10 cellular contexts compared by ENCODE assay signal in the genomic region with DNA sequence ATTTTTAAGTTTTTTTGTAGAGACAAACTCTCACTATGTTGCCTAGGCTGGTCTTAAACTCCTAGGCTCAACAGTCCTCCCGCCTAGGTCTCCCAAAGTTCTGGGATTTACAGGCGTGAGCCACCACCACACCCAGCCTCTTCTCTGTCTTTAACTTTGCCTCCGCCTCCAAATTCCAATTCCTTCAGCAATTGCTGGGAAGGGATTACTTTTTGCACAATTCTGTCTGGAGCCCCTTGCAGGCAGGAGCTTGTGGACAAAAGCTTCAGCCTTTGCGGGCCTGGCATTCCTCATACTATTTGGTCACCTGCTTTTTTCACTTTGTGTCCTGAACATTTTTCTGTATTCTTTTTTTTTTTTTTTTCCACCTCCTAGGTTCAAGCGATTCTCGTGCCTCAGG. TPM values are rescaled to one million over a fixed set of nuclear protein-coding genes. Genes with fewer than 3 reads are reported as not detected.
DNase-seq lines count a peak whose midpoint lies in the region; ATAC-seq and TF ChIP-seq lines count a peak whose summit lies in the region.
"Had no signal": no experiment of that assay in that cellular context is flagged by ENCODE, and none has a peak within 500 bp of the region (broad histone marks: within the 10 kb centered on the region; RNA-seq: fewer than 3 reads in every experiment).

No MANE protein-coding gene starts in this region.

- H3K27me3 ChIP-seq in CD4-positive, CD25-positive, alpha-beta regulatory T cell (ENCODE audit: control insufficient read depth, insufficient read depth, low read length) = no peaks in the 10 kb centered on the region
- H3K27me3 ChIP-seq in KMS-11 (ENCODE audit: insufficient read depth, low read depth) (no peaks in the 10 kb centered on the region), dorsolateral prefrontal cortex (no peaks in the 10 kb centered on the region), neural progenitor cell (no peaks in the 10 kb centered on the region)

- no peak overlapping the region for H2AFZ ChIP-seq in KMS-11 (ENCODE audit: low read depth)
- no peak overlapping the region for H2AFZ ChIP-seq in neural progenitor cell (replicated peaks)

- no peaks in the 10 kb centered on the region for H4K20me1 ChIP-seq in KMS-11 (ENCODE audit: insufficient read depth)
- no peaks in the 10 kb centered on the region for H4K20me1 ChIP-seq in neural progenitor cell (ENCODE audit: low read depth)

- peak overlapping the region; percentile 95 for H3K27ac ChIP-seq in CD4-positive, CD25-positive, alpha-beta regulatory T cell (ENCODE audit: insufficient read depth, low read length, poor library complexity, severe bottlenecking)
- peak overlapping the region; percentile 96 for H3K27ac ChIP-seq in KMS-11
- peak overlapping the region in 34 of 59 donors; percentile 0 to 81 (median 57) for H3K27ac ChIP-seq in dorsolateral prefrontal cortex
- no peak overlapping the region for H3K27ac ChIP-seq in neural progenitor cell

- H3K9me3 ChIP-seq in CD4-positive, CD25-positive, alpha-beta regulatory T cell (ENCODE audit: control insufficient read depth in 2 of 2, low read length in 2 of 2) = no peaks in the 10 kb centered on the region
- no peaks in the 10 kb centered on the region for H3K9me3 ChIP-seq in neural progenitor cell (ENCODE audit: low read depth)

- no peak for DNase-seq in CD4-positive, CD25-positive, alpha-beta regulatory T cell
- DNase-seq in dorsolateral prefrontal cortex (no peak), neural progenitor cell (ENCODE audit: low spot score) (peak; percentile 57), head of caudate nucleus (no peak), NCI-H1417 treated with DMSO at 0.1 percent for 48 hours (lab: John Stamatoyannopoulos, UW) (no peak)
- DNase-seq: DMS 273 treated with DMSO at 0.1 percent for 48 hours, NCI-H1048 had no signal

- H3K79me2 ChIP-seq in KMS-11 (ENCODE audit: insufficient read depth, low read depth) (peaks cover 41% of the 10 kb centered on the region; the same call in 1 of the 2 replicates), neural progenitor cell (ENCODE audit: low read depth) (no peaks in the 10 kb centered on the region)

- H3K4me1 ChIP-seq in CD4-positive, CD25-positive, alpha-beta regulatory T cell (ENCODE audit: control insufficient read depth, insufficient read depth, low read length, poor library complexity, severe bottlenecking) = peaks cover 100% of the 10 kb centered on the region
- H3K4me1 ChIP-seq in KMS-11 (ENCODE audit: low read depth, poor library complexity, severe bottlenecking) (peaks cover 95% of the 10 kb centered on the region), neural progenitor cell (peaks cover 7% of the 10 kb centered on the region)

- H3K9ac ChIP-seq in KMS-11 = peak overlapping the region; percentile 61; the same call in 1 of the 2 replicates
- no peak overlapping the region for H3K9ac ChIP-seq in neural progenitor cell

- no peak for TF ChIP-seq CTCF in KMS-11 (conservative IDR thresholded peaks at IDR 0.05; ENCODE audit: low read depth, low read length)
- TF ChIP-seq CTCF in dorsolateral prefrontal cortex (IDR thresholded peaks at IDR 0.05 in 54 of 56, conservative IDR thresholded peaks at IDR 0.05 in 2 of 56; ENCODE audit: low read depth in 1 of 56, partially characterized antibody in 56 of 56) = no peak
- TF ChIP-seq CTCF in neural progenitor cell (IDR thresholded peaks at IDR 0.05) = no peak

- no peaks in the 10 kb centered on the region for H3K9me3 Mint-ChIP-seq in CD4-positive, CD25-positive, alpha-beta regulatory T cell
- H3K9me3 Mint-ChIP-seq in neural progenitor cell = no peaks in the 10 kb centered on the region

- no peak overlapping the region for H3K4me3 ChIP-seq in CD4-positive, CD25-positive, alpha-beta regulatory T cell (ENCODE audit: low read depth, low read length)
- H3K4me3 ChIP-seq in KMS-11 (IDR thresholded peaks at IDR 0.05; ENCODE audit: insufficient read depth, low read depth, low read length) (no peak overlapping the region), dorsolateral prefrontal cortex (no peak overlapping the region), neural progenitor cell (no peak overlapping the region)

- no peaks in the 10 kb centered on the region for H3F3A ChIP-seq in neural progenitor cell (ENCODE audit: low read depth)

- peak overlapping the region; percentile 99 for H3K27ac Mint-ChIP-seq in CD4-positive, CD25-positive, alpha-beta regulatory T cell
- H3K27ac Mint-ChIP-seq in neural progenitor cell = peak overlapping the region; percentile 78

- intact Hi-C loops in dorsolateral prefrontal cortex (cut with DNase I) (no loop called here), head of caudate nucleus (cut with DNase I) (no loop called here)

- peaks cover 23 to 97% (median 61%) of the 10 kb centered on the region in 4 donors for H3K4me1 Mint-ChIP-seq in CD4-positive, CD25-positive, alpha-beta regulatory T cell
- peaks cover 16% of the 10 kb centered on the region for H3K4me1 Mint-ChIP-seq in neural progenitor cell

- H3K36me3 ChIP-seq in CD4-positive, CD25-positive, alpha-beta regulatory T cell (ENCODE audit: control insufficient read depth, insufficient read depth, low read length) = no peaks in the 10 kb centered on the region
- no peaks in the 10 kb centered on the region for H3K36me3 ChIP-seq in KMS-11 (ENCODE audit: insufficient read depth)
- no peaks in the 10 kb centered on the region for H3K36me3 ChIP-seq in neural progenitor cell

- H3K27me3 Mint-ChIP-seq in CD4-positive, CD25-positive, alpha-beta regulatory T cell = peaks cover 5% of the 10 kb centered on the region
- H3K27me3 Mint-ChIP-seq in neural progenitor cell (ENCODE audit: insufficient read depth, low read depth) = peaks cover 10% of the 10 kb centered on the region

- H3K4me3 Mint-ChIP-seq in CD4-positive, CD25-positive, alpha-beta regulatory T cell = peak overlapping the region; percentile 77 to 88 (median 84)
- no peak overlapping the region for H3K4me3 Mint-ChIP-seq in neural progenitor cell

- peak overlapping the region; percentile 93; the same call in 1 of the 2 replicates for H3K4me2 ChIP-seq in KMS-11
- no peak overlapping the region for H3K4me2 ChIP-seq in neural progenitor cell

- H3K36me3 Mint-ChIP-seq in CD4-positive, CD25-positive, alpha-beta regulatory T cell = peaks cover 7% of the 10 kb centered on the region
- H3K36me3 Mint-ChIP-seq in neural progenitor cell = no peaks in the 10 kb centered on the region

- no peak for ATAC-seq in CD4-positive, CD25-positive, alpha-beta regulatory T cell (ENCODE audit: low read depth in 2 of 2)
- ATAC-seq in GM18519 (IDR thresholded peaks at IDR 0.05; ENCODE audit: low FRiP score, unreplicated experiment) (no peak), GM18498 (IDR thresholded peaks at IDR 0.05; ENCODE audit: unreplicated experiment) (no peak)

RNA-seq across cellular contexts. Expression of a gene that starts 26.0 kb away (rescaled TPM):
- 25.7 TPM for total RNA-seq in CD4-positive, CD25-positive, alpha-beta regulatory T cell
- polyA plus RNA-seq in CD4-positive, CD25-positive, alpha-beta regulatory T cell = 1 to 10 TPM; 1.6 to 5.3 (median 3.8) TPM
- total RNA-seq in dorsolateral prefrontal cortex (10 to 100 TPM in 116 of 120 experiments, 1 to 10 TPM in 4; 8.5 to 28.7 (median 14.8) TPM), neural progenitor cell (ENCODE audit: low replicate concordance) (2.8 and 5.7 TPM in 2 replicates)
